ENCODE assay signal across 14 cellular contexts in genomic region chr2:12759248-12759647, GRCh38. TPM values are rescaled to one million over a fixed set of nuclear protein-coding genes. Genes with fewer than 3 reads are reported as not detected.
A peak's percentile ranks its signal among the peaks of the same experiment; 100 is the strongest.
DNase-seq lines count a peak whose midpoint lies in the region; ATAC-seq and TF ChIP-seq lines count a peak whose summit lies in the region.
"Had no signal": no experiment of that assay in that cellular context is flagged by ENCODE, and none has a peak within 500 bp of the region (broad histone marks: within the 10 kb centered on the region; RNA-seq: fewer than 3 reads in every experiment).

No MANE protein-coding gene starts in this region.

- peak; percentile 95 for DNase-seq in GM23248
- DNase-seq in amniotic epithelial cell (ENCODE audit: low read depth), result peak; percentile 71
- peak; percentile 59 to 75 for DNase-seq in foreskin keratinocyte
- DNase-seq in smooth muscle cell (lab: John Stamatoyannopoulos, UW; ENCODE audit: unreplicated experiment), result no peak
- DNase-seq in NCI-H1092 treated with DMSO at 0.1 percent for 48 hours (lab: John Stamatoyannopoulos, UW), result no peak
- DNase-seq in DMS 273 treated with DMSO at 0.1 percent for 48 hours (lab: John Stamatoyannopoulos, UW), result no peak
- DNase-seq: activated CD4-positive, alpha-beta T cell treated with anti-CD3 and anti-CD28 coated beads, Interleukin-2, amount 10 ng/mL, durations not matched to agents 7 days and 5 days; activated naive CD4-positive, alpha-beta T cell treated with anti-CD3 and anti-CD28 coated beads for 36 hours; effector memory CD4-positive, alpha-beta T cell; NCI-H510A treated with DMSO at 0.1 percent for 48 hours had no signal

- in situ Hi-C loops in GM23248 (cut with MboI), result no loop called here

- H3F3A ChIP-seq in GM23248 (ENCODE audit: insufficient read depth) (peaks cover 44% of the 10 kb centered on the region), smooth muscle cell (ENCODE audit: low read depth) (no peaks in the 10 kb centered on the region)

- H3K36me3 ChIP-seq in GM23248 (ENCODE audit: low read depth), result no peaks in the 10 kb centered on the region
- no peaks in the 10 kb centered on the region for H3K36me3 ChIP-seq in smooth muscle cell (ENCODE audit: low read depth)
- H3K36me3 ChIP-seq: neural progenitor cell, thoracic aorta had no signal

- peak; percentile 98 for ATAC-seq in foreskin keratinocyte
- ATAC-seq in GM21529 (IDR thresholded peaks at IDR 0.05; ENCODE audit: unreplicated experiment), result no peak

- H3K9me3 ChIP-seq in GM23248 (ENCODE audit: low read depth) (no peaks in the 10 kb centered on the region), smooth muscle cell (replicated peaks; ENCODE audit: low read depth) (no peaks in the 10 kb centered on the region)
- H3K9me3 ChIP-seq: thoracic aorta had no signal

- peaks cover 55% of the 10 kb centered on the region for H3K4me1 ChIP-seq in GM23248 (ENCODE audit: insufficient read depth)
- H3K4me1 ChIP-seq in foreskin keratinocyte, result peaks cover 10% of the 10 kb centered on the region
- peaks cover 4% of the 10 kb centered on the region for H3K4me1 ChIP-seq in smooth muscle cell (ENCODE audit: low read depth)

- H3K4me3 ChIP-seq in GM23248 (no peak overlapping the region), smooth muscle cell (no peak overlapping the region)
- H3K4me3 ChIP-seq: neural progenitor cell, SK-N-MC, thoracic aorta had no signal

- 1% methylated on average over 4 of the region's 4 CpGs for WGBS in GM23248 (ENCODE audit: low coverage in 1 of 2, low lambda C conversion rate in 2 of 2, missing lambda C conversion rate in 2 of 2), 2 experiments
- WGBS in smooth muscle cell (ENCODE audit: low lambda C conversion rate), result 28% methylated on average over 4 of the region's 4 CpGs

- H3K4me2 ChIP-seq in GM23248 (ENCODE audit: unreplicated experiment), result peak overlapping the region; percentile 5
- H3K4me2 ChIP-seq in smooth muscle cell, result peak overlapping the region; percentile 34
- H3K4me2 ChIP-seq: neural progenitor cell had no signal

- H3K9ac ChIP-seq in GM23248 (no peak overlapping the region), smooth muscle cell (ENCODE audit: low read depth) (no peak overlapping the region)
- H3K9ac ChIP-seq: neural progenitor cell had no signal

- H3K79me2 ChIP-seq in GM23248 (ENCODE audit: insufficient read depth) (no peaks in the 10 kb centered on the region), smooth muscle cell (ENCODE audit: low read depth) (no peaks in the 10 kb centered on the region)

- no peaks in the 10 kb centered on the region for H4K20me1 ChIP-seq in GM23248 (ENCODE audit: insufficient read depth)
- no peaks in the 10 kb centered on the region for H4K20me1 ChIP-seq in smooth muscle cell (ENCODE audit: low read depth)

- H2AFZ ChIP-seq in GM23248 (0 out of 2 replicates have a peak overlapping the region, but pooled peaks have one; percentile 1), smooth muscle cell (ENCODE audit: low read depth) (no peak overlapping the region)
- H2AFZ ChIP-seq: neural progenitor cell had no signal

- H3K27ac ChIP-seq in GM23248 (peak overlapping the region; percentile 70), foreskin keratinocyte (no peak overlapping the region), smooth muscle cell (ENCODE audit: low read depth) (no peak overlapping the region)
- H3K27ac ChIP-seq: neural progenitor cell, SK-N-MC, thoracic aorta had no signal

- no peak for TF ChIP-seq CTCF in foreskin keratinocyte (conservative IDR thresholded peaks at IDR 0.05)
- no peak for TF ChIP-seq CTCF in smooth muscle cell (IDR thresholded peaks at IDR 0.05; ENCODE audit: borderline replicate concordance, insufficient read depth, poor library complexity, severe bottlenecking)

- H3K27me3 ChIP-seq in GM23248 (replicated peaks; ENCODE audit: insufficient read depth) (no peaks in the 10 kb centered on the region), foreskin keratinocyte (no peaks in the 10 kb centered on the region), smooth muscle cell (ENCODE audit: low read depth) (no peaks in the 10 kb centered on the region)
- H3K27me3 ChIP-seq: neural progenitor cell had no signal

- H3K9me2 ChIP-seq in GM23248 (ENCODE audit: insufficient read depth), result no peaks in the 10 kb centered on the region

RNA-seq across cellular contexts. Expression of gene TRIB2, which starts 42.5 kb away (rescaled TPM):
- 43.8 and 46.9 TPM in 2 replicates for total RNA-seq in GM23248 (2014; rRNA removed; shearing (Covaris generic))
- polyA plus RNA-seq in GM23248 (2016; fragmentation: Nextera tagmentation; extraction: Ambion mirVana), result 31.5 and 32.1 TPM in 2 replicates
- 5.0 and 5.9 TPM in 2 replicates for total RNA-seq in foreskin keratinocyte
- 2.9 and 3.7 TPM in 2 replicates for polyA plus RNA-seq in foreskin keratinocyte
- total RNA-seq in smooth muscle cell, result 31.5 and 47.0 TPM in 2 replicates
- 26.0 and 31.1 TPM in 2 replicates for polyA plus RNA-seq in smooth muscle cell

Comparison
In these comparisons a context has a peak if more than half of its experiments do, and no peak if none do; other contexts are left out.
1. DNase-seq: peak in GM23248 (single experiment), amniotic epithelial cell (single experiment) and foreskin keratinocyte (2 of 2); none in smooth muscle cell (single experiment), NCI-H1092 treated with DMSO at 0.1 percent for 48 hours (single experiment) and DMS 273 treated with DMSO at 0.1 percent for 48 hours (single experiment).